In genomic region chr19:3057275-3057714, GRCh38 we compare ENCODE assay signal across 8 cellular contexts. TPM values are rescaled to one million over a fixed set of nuclear protein-coding genes. Genes with fewer than 3 reads are reported as not detected.
DNase-seq lines count a peak whose midpoint lies in the region; ATAC-seq, FAIRE-seq and TF ChIP-seq lines count a peak whose summit lies in the region.

No MANE protein-coding gene starts in this region.

- no peak overlapping the region for H3K4ac ChIP-seq in H9 (ENCODE audit: low read depth, low read length)

- no peak overlapping the region for H3K27ac ChIP-seq in H9 (ENCODE audit: insufficient read length, low read depth, low read length)
- H3K27ac ChIP-seq in ascending aorta, result peak overlapping the region; percentile 70 to 75
- H3K27ac ChIP-seq in iPS-20b (ENCODE audit: low read length), result no peak overlapping the region
- peak overlapping the region in 1 of 2 donors; percentile 62 for H3K27ac ChIP-seq in small intestine (ENCODE audit: low read depth in 1 of 2, low read length in 1 of 2)

- H2AK5ac ChIP-seq in H9 (ENCODE audit: insufficient read length, low read length), result no peak overlapping the region

- H3K36me3 ChIP-seq in ascending aorta (peaks cover 37 to 62% of the 10 kb centered on the region in 2 donors), iPS-20b (ENCODE audit: insufficient read depth, low read depth, low read length) (peaks cover 23% of the 10 kb centered on the region), skeletal muscle satellite cell (ENCODE audit: insufficient read depth, low read length) (peaks cover 69% of the 10 kb centered on the region), small intestine (ENCODE audit: control insufficient read depth in 2 of 2, insufficient read depth in 2 of 2, low read length in 2 of 2) (peaks cover 18 to 20% of the 10 kb centered on the region in 2 donors)

- H2BK120ac ChIP-seq in H9 (ENCODE audit: low read depth, low read length, poor library complexity, severe bottlenecking), result no peak overlapping the region

- FAIRE-seq in GM19239 (lab: Jason Lieb, UNC), result no peak
- FAIRE-seq in small intestine (lab: Jason Lieb, UNC), result no peak

- no peak overlapping the region for H2AFZ ChIP-seq in H9 (ENCODE audit: low read length)

- H3K9ac ChIP-seq in H9 (ENCODE audit: extremely low read depth, insufficient read length, low read length), result no peak overlapping the region
- peak overlapping the region; percentile 34; the same call in 1 of the 2 replicates for H3K9ac ChIP-seq in iPS-20b (ENCODE audit: low read depth, low read length)
- H3K9ac ChIP-seq in skeletal muscle satellite cell (ENCODE audit: low read depth, low read length), result peak overlapping the region; percentile 35

- H3K4me3 Mint-ChIP-seq in H9, result peak overlapping the region in 1 of 2 experiments; percentile 65; a peak in 3 of 5 replicates

- H3K4me1 ChIP-seq in H9 (ENCODE audit: insufficient read depth, low read length) (no peaks in the 10 kb centered on the region; the same call in 1 of the 2 replicates), ascending aorta (peaks cover 9 to 14% of the 10 kb centered on the region in 2 donors), iPS-20b (ENCODE audit: insufficient read depth, low read length) (peaks cover 10% of the 10 kb centered on the region), skeletal muscle satellite cell (ENCODE audit: control insufficient read depth, insufficient read depth, low read length) (peaks cover 21% of the 10 kb centered on the region), small intestine (ENCODE audit: control insufficient read depth in 2 of 2, insufficient read depth in 1 of 2, low read depth in 1 of 2, low read length in 1 of 2) (peaks cover 0 to 3% of the 10 kb centered on the region in 2 donors)

- H3K79me2 ChIP-seq in H9 (ENCODE audit: insufficient read depth, low read length), result 0 out of 2 replicates have a peak, but pooled peaks cover 2% of the 10 kb centered on the region

- H3T11ph ChIP-seq in H9 (ENCODE audit: low read length), result no peak overlapping the region

- H3K18ac ChIP-seq in H9 (ENCODE audit: insufficient read length, low read depth, low read length), result no peak overlapping the region

- H3K9me3 ChIP-seq in H9 (ENCODE audit: control insufficient read depth, low read depth, low read length) (no peaks in the 10 kb centered on the region), ascending aorta (no peaks in the 10 kb centered on the region), iPS-20b (ENCODE audit: insufficient read depth, low read depth, low read length) (no peaks in the 10 kb centered on the region), skeletal muscle satellite cell (replicated peaks; ENCODE audit: low read length) (no peaks in the 10 kb centered on the region), small intestine (ENCODE audit: control insufficient read depth, low read depth) (no peaks in the 10 kb centered on the region)

- no peak overlapping the region for H4K8ac ChIP-seq in H9 (replicated peaks; ENCODE audit: insufficient read length, low read depth, low read length)

- no peaks in the 10 kb centered on the region for H3K23me2 ChIP-seq in H9 (ENCODE audit: insufficient read length, low read depth, low read length, poor library complexity, severe bottlenecking)

- no peaks in the 10 kb centered on the region for H3K27me3 ChIP-seq in H9 (ENCODE audit: insufficient read depth, low read length)
- no peaks in the 10 kb centered on the region for H3K27me3 ChIP-seq in ascending aorta
- peaks cover 8% of the 10 kb centered on the region; the same call in 1 of the 2 replicates for H3K27me3 ChIP-seq in iPS-20b (ENCODE audit: insufficient read depth, low read length)
- no peaks in the 10 kb centered on the region for H3K27me3 ChIP-seq in skeletal muscle satellite cell (ENCODE audit: control insufficient read depth, insufficient read depth, low read length)
- H3K27me3 ChIP-seq in small intestine (ENCODE audit: control insufficient read depth in 2 of 2, insufficient read depth in 2 of 2, low read length in 2 of 2), result no peaks in the 10 kb centered on the region

- H4K20me1 ChIP-seq in H9 (ENCODE audit: control insufficient read depth, insufficient read depth, insufficient read length), result no peaks in the 10 kb centered on the region

- ATAC-seq in HG03432 (IDR thresholded peaks at IDR 0.05; ENCODE audit: unreplicated experiment), result no peak

- H3K4me3 ChIP-seq in ascending aorta, result peak overlapping the region; percentile 25 to 28
- peak overlapping the region; percentile 23; the same call in 1 of the 2 replicates for H3K4me3 ChIP-seq in iPS-20b (ENCODE audit: low read length)
- no peak overlapping the region for H3K4me3 ChIP-seq in skeletal muscle satellite cell (ENCODE audit: low read length)
- no peak overlapping the region for H3K4me3 ChIP-seq in small intestine (ENCODE audit: low read depth in 1 of 2, low read length in 2 of 2)

- H2BK12ac ChIP-seq in H9 (ENCODE audit: insufficient read length, low read depth, low read length), result no peak overlapping the region

- DNase-seq in H9, result peak; percentile 51
- peak; percentile 21 to 92 for DNase-seq in ascending aorta (ENCODE audit: low spot score in 2 of 2)
- DNase-seq in NCI-H526 treated with DMSO at 0.1 percent for 48 hours (lab: John Stamatoyannopoulos, UW), result no peak
- DNase-seq in GM19239 (ENCODE audit: insufficient read length, low spot score), result no peak
- DNase-seq in small intestine, result no peak

- H4K91ac ChIP-seq in H9 (ENCODE audit: insufficient read length, low read depth, low read length), result no peak overlapping the region

- no peak overlapping the region for H3K23ac ChIP-seq in H9 (ENCODE audit: insufficient read length, low read depth, low read length)

- no peaks in the 10 kb centered on the region for H3K27me3 Mint-ChIP-seq in H9 (ENCODE audit: low read depth)

- H3K79me1 ChIP-seq in H9 (ENCODE audit: insufficient read depth, low read depth, low read length, poor library complexity, severe bottlenecking), result no peaks in the 10 kb centered on the region

- H3K14ac ChIP-seq in H9 (ENCODE audit: insufficient read depth, low read length), result no peak overlapping the region; the same call in 1 of the 2 replicates

- H2BK5ac ChIP-seq in H9 (ENCODE audit: insufficient read length, low read length), result no peak overlapping the region

- no peak overlapping the region for H3K56ac ChIP-seq in H9 (ENCODE audit: insufficient read length, low read depth, low read length)

- no CpG with 5 or more reads among the region's 26 CpGs for whole genome bisulfite sequencing in H9 (ENCODE audit: extremely low coverage, insufficient read length, low lambda C conversion rate)
- 54 to 78% (median 74%) methylated on average over 26 of the region's 26 CpGs for WGBS in small intestine, 3 donors

- no peak overlapping the region for H2BK15ac ChIP-seq in H9 (ENCODE audit: low read depth, low read length)

- TF ChIP-seq CTCF in H9 (conservative IDR thresholded peaks at IDR 0.05) (no peak), ascending aorta (IDR thresholded peaks at IDR 0.05) (peak in 1 of 3 experiments; percentile 6)

- no peak overlapping the region for H4K5ac ChIP-seq in H9 (ENCODE audit: insufficient read length, low read depth, low read length)

- peak overlapping the region in 2 of 3 experiments; percentile 44 to 84; a peak in 1 of 7 replicates for H3K27ac Mint-ChIP-seq in H9

- H3K36me3 Mint-ChIP-seq in H9 (ENCODE audit: insufficient read depth in 1 of 3, low read depth in 3 of 3), result peaks cover 13 to 55% (median 44%) of the 10 kb centered on the region in 3 experiments; a peak in 6 of 7 replicates

- no peaks in the 10 kb centered on the region for H3K9me3 Mint-ChIP-seq in H9

- no peak overlapping the region for H2BK20ac ChIP-seq in H9 (ENCODE audit: low read depth, low read length, poor library complexity, severe bottlenecking)

- H3K4me1 Mint-ChIP-seq in H9, result peaks cover 22 to 64% of the 10 kb centered on the region in 2 experiments

- H3K4me2 ChIP-seq in H9 (ENCODE audit: insufficient read depth, insufficient read length, low read length) (no peak overlapping the region), skeletal muscle satellite cell (ENCODE audit: low read length) (peak overlapping the region; percentile 32)

- intact Hi-C loops in ascending aorta (cut with DNase I), result loop anchor here (1.0 to 2.0 kb wide), 2 partner anchors 22 to 80 kb away; partner anchors contain the start of gene TLE6

RNA-seq across cellular contexts. Expression of gene TLE5, which starts 5.0 kb away (rescaled TPM):
- total RNA-seq in H9 (2021) (218 and 221 TPM in 2 replicates), ascending aorta (559 TPM)
- total RNA-seq in skeletal muscle satellite cell (2012; rRNA removed), result 115 and 174 TPM in 2 replicates
- 100 to 1,000 TPM; 332 to 488 (median 370) TPM for polyA plus RNA-seq in small intestine

RNA-seq across cellular contexts. Expression of gene TLE2, which starts 28.2 kb away (rescaled TPM):
- total RNA-seq in H9 (2021) (3.1 and 4.2 TPM in 2 replicates), ascending aorta (86.3 TPM)
- total RNA-seq in skeletal muscle satellite cell (2012; rRNA removed), result 0.44 and 0.76 TPM in 2 replicates
- polyA plus RNA-seq in small intestine, result 10 to 100 TPM in 1 of 3 donors, 1 to 10 TPM in 2; 3.8 to 19.2 (median 5.4) TPM

RNA-seq across cellular contexts. Expression of gene GNA11, which starts 36.9 kb away (rescaled TPM):
- total RNA-seq in H9 (2021) (23.1 and 24.0 TPM in 2 replicates), ascending aorta (178 TPM)
- 51.0 and 61.8 TPM in 2 replicates for total RNA-seq in skeletal muscle satellite cell (2012; rRNA removed)
- 100 to 1,000 TPM; 173 to 216 (median 190) TPM for polyA plus RNA-seq in small intestine

Comparison
In these comparisons a context has a peak if more than half of its experiments do, and no peak if none do; other contexts are left out.
1. DNase-seq: peak in H9 (single experiment) and ascending aorta (2 of 2); none in NCI-H526 treated with DMSO at 0.1 percent for 48 hours (single experiment), GM19239 (single experiment) and small intestine (single experiment).
2. H3K27ac ChIP-seq: peak in ascending aorta (2 of 2); none in H9 (single experiment) and iPS-20b (single experiment).
3. H3K4me3 ChIP-seq: peak in ascending aorta (2 of 2) and iPS-20b (single experiment); none in skeletal muscle satellite cell (single experiment) and small intestine (0 of 2).
4. RNA of gene TLE2, which starts 28.2 kb away (total RNA-seq): 86.3 TPM in ascending aorta (single experiment); 3.1 to 4.2 TPM in H9; every median in the first group is over 10 times any median in the second.